ENCODE assay signal across 17 cellular contexts in the genomic region with DNA sequence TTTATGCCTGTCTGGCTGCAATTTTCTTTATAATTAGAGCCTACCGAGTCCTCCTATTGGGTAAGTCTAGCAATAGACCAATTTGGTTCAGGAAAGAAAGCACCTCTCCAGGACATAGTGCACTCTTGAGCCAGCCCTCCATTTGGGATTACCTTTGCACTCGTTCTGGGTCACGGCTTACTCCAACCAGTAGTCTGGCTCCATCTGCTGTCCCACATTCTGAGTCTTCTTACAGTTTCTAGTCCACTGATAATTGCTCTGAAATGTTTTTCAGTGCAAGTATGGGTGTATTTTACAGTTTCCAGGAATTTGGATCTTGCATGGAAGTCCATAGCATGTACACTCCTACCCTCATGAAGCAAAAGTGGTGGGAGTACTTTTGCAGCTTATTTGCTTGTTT. TPM values are rescaled to one million over a fixed set of nuclear protein-coding genes. Genes with fewer than 3 reads are reported as not detected.
DNase-seq lines count a peak whose midpoint lies in the region; ATAC-seq, FAIRE-seq and TF ChIP-seq lines count a peak whose summit lies in the region.
"Had no signal": no experiment of that assay in that cellular context is flagged by ENCODE, and none has a peak within 500 bp of the region (broad histone marks: within the 10 kb centered on the region; RNA-seq: fewer than 3 reads in every experiment).

No MANE protein-coding gene starts in this region.

- H3K4me2 ChIP-seq in GM23338: no peak overlapping the region

- H3F3A ChIP-seq in GM23338 (replicated peaks; ENCODE audit: low read depth): no peaks in the 10 kb centered on the region

- no peaks in the 10 kb centered on the region for H3K36me3 Mint-ChIP-seq in GM23338 (ENCODE audit: low read depth)

- peaks cover 2% of the 10 kb centered on the region; the same call in 1 of the 2 replicates for H3K4me1 ChIP-seq in GM23338 (ENCODE audit: insufficient read depth)
- no peaks in the 10 kb centered on the region for H3K4me1 ChIP-seq in pancreas
- H3K4me1 ChIP-seq: psoas muscle had no signal

- DNase-seq in GM23338 (ENCODE audit: low spot score): peak; percentile 5
- peak; percentile 23 for DNase-seq in OCI-M1 (lab: John Stamatoyannopoulos, UW)
- peak; percentile 9 for DNase-seq in fibroblast of mammary gland (ENCODE audit: low read depth)
- no peak for DNase-seq in pancreas
- no peak for DNase-seq in RCC 7860 (ENCODE audit: low spot score)
- no peak for DNase-seq in activated CD8-positive, alpha-beta memory T cell treated with anti-CD3 and anti-CD28 coated beads, Interleukin-2, amount 50 U/mL, for 4 hours
- DNase-seq: activated gamma-delta T cell treated with Interleukin-2 at 50 U/mL for 16 hours; aorta; EL; left colon; NCI-H1930; NCI-H69; psoas muscle; stimulated activated CD4-positive, alpha-beta T cell treated with anti-CD3 and anti-CD28 coated beads, Interleukin-12 subunit alpha, Interleukin-12 subunit beta, amount 100 ng/mL, for 4 hours had no signal

- peaks cover 5% of the 10 kb centered on the region; the same call in 2 of the 3 replicates for H3K9me3 Mint-ChIP-seq in GM23338

- H3K27ac ChIP-seq in GM23338 (ENCODE audit: low read depth): no peak overlapping the region
- no peak overlapping the region for H3K27ac ChIP-seq in pancreas
- H3K27ac ChIP-seq: psoas muscle had no signal

- peak; percentile 13 for FAIRE-seq in pancreas (lab: Jason Lieb, UNC)
- FAIRE-seq in RCC 7860 (lab: Jason Lieb, UNC): no peak

- no peaks in the 10 kb centered on the region for H3K36me3 ChIP-seq in GM23338 (ENCODE audit: insufficient read depth)
- H3K36me3 ChIP-seq in pancreas: no peaks in the 10 kb centered on the region

- H3K27me3 ChIP-seq in GM23338 (ENCODE audit: insufficient read depth) (no peaks in the 10 kb centered on the region), pancreas (peaks cover 0 to 26% (median 3%) of the 10 kb centered on the region in 4 donors)

- ATAC-seq in GM23338 (no peak), pancreas (peak in 1 of 4 donors; percentile 29), GM19328 (IDR thresholded peaks at IDR 0.05; ENCODE audit: unreplicated experiment) (no peak)
- ATAC-seq: activated CD4-positive, CD25-positive, alpha-beta regulatory T cell treated with anti-CD3 and anti-CD28 coated beads, Interleukin-2, amount 50 U/mL, for 24 hours; esophagus mucosa; left colon; psoas muscle had no signal

- H4K20me1 ChIP-seq in GM23338 (replicated peaks; ENCODE audit: insufficient read depth): no peaks in the 10 kb centered on the region

- no peak overlapping the region for H3K27ac Mint-ChIP-seq in GM23338

- no peak overlapping the region for H3K4me3 Mint-ChIP-seq in GM23338

- no peak overlapping the region for H2AFZ ChIP-seq in GM23338

- H3K9me2 ChIP-seq in GM23338 (ENCODE audit: insufficient read depth): no peaks in the 10 kb centered on the region

- intact Hi-C loops in pancreas (cut with DNase I): no loop called here

- H3K4me3 ChIP-seq in GM23338: no peak overlapping the region
- no peak overlapping the region for H3K4me3 ChIP-seq in fibroblast of mammary gland (ENCODE audit: control insufficient read depth, low read depth, low read length)
- H3K4me3 ChIP-seq in pancreas: no peak overlapping the region
- H3K4me3 ChIP-seq: psoas muscle had no signal

- H3K9me3 ChIP-seq in pancreas: no peaks in the 10 kb centered on the region
- H3K9me3 ChIP-seq: psoas muscle had no signal

- peaks cover 4% of the 10 kb centered on the region; the same call in 1 of the 3 replicates for H3K4me1 Mint-ChIP-seq in GM23338

- TF ChIP-seq CTCF in GM23338 (conservative IDR thresholded peaks at IDR 0.05; ENCODE audit: low read depth in 2 of 2): peak in 1 of 2 experiments; percentile 37; a peak in 2 of 4 replicates
- TF ChIP-seq CTCF in fibroblast of mammary gland (conservative IDR thresholded peaks at IDR 0.05; ENCODE audit: control insufficient read depth, insufficient read depth, low read depth, low read length): no peak
- no peak for TF ChIP-seq CTCF in pancreas (IDR thresholded peaks at IDR 0.05)

- WGBS in pancreas, 2 donors: 27 to 41% methylated on average over 3 of the region's 3 CpGs

- H3K79me2 ChIP-seq in GM23338 (replicated peaks; ENCODE audit: insufficient read depth): no peaks in the 10 kb centered on the region

- H3K27me3 Mint-ChIP-seq in GM23338 (ENCODE audit: insufficient read depth, low read depth, poor library complexity): peaks cover 4% of the 10 kb centered on the region

TF ChIP-seq in GM23338, 12 proteins besides CTCF, POLR2A, EP300 and RAD21:
- TF ChIP-seq, protein P1, sequence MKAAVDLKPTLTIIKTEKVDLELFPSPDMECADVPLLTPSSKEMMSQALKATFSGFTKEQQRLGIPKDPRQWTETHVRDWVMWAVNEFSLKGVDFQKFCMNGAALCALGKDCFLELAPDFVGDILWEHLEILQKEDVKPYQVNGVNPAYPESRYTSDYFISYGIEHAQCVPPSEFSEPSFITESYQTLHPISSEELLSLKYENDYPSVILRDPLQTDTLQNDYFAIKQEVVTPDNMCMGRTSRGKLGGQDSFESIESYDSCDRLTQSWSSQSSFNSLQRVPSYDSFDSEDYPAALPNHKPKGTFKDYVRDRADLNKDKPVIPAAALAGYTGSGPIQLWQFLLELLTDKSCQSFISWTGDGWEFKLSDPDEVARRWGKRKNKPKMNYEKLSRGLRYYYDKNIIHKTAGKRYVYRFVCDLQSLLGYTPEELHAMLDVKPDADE (IDR thresholded peaks at IDR 0.05): no peak
- TF ChIP-seq NANOG (IDR thresholded peaks at IDR 0.05; ENCODE audit: borderline replicate concordance) (no peak), ZNF114 (CRISPR knock-in tag; IDR thresholded peaks at IDR 0.05) (no peak), ZNF331 (CRISPR knock-in tag; IDR thresholded peaks at IDR 0.05; ENCODE audit: low read depth) (no peak), EZH2 (IDR thresholded peaks at IDR 0.05; ENCODE audit: low read depth, unreplicated experiment) (no peak)
- TF ChIP-seq, protein P2, sequence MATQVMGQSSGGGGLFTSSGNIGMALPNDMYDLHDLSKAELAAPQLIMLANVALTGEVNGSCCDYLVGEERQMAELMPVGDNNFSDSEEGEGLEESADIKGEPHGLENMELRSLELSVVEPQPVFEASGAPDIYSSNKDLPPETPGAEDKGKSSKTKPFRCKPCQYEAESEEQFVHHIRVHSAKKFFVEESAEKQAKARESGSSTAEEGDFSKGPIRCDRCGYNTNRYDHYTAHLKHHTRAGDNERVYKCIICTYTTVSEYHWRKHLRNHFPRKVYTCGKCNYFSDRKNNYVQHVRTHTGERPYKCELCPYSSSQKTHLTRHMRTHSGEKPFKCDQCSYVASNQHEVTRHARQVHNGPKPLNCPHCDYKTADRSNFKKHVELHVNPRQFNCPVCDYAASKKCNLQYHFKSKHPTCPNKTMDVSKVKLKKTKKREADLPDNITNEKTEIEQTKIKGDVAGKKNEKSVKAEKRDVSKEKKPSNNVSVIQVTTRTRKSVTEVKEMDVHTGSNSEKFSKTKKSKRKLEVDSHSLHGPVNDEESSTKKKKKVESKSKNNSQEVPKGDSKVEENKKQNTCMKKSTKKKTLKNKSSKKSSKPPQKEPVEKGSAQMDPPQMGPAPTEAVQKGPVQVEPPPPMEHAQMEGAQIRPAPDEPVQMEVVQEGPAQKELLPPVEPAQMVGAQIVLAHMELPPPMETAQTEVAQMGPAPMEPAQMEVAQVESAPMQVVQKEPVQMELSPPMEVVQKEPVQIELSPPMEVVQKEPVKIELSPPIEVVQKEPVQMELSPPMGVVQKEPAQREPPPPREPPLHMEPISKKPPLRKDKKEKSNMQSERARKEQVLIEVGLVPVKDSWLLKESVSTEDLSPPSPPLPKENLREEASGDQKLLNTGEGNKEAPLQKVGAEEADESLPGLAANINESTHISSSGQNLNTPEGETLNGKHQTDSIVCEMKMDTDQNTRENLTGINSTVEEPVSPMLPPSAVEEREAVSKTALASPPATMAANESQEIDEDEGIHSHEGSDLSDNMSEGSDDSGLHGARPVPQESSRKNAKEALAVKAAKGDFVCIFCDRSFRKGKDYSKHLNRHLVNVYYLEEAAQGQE (IDR thresholded peaks at IDR 0.05; ENCODE audit: unreplicated experiment): no peak

RNA-seq across cellular contexts. Expression of a gene that starts 34.8 kb away (rescaled TPM):
- 4.7 and 5.5 TPM in 2 replicates for total RNA-seq in GM23338 (2014; rRNA removed; shearing (Covaris generic))
- polyA plus RNA-seq in GM23338 (2016; fragmentation: Nextera tagmentation; extraction: Ambion mirVana): 2.8 and 3.5 TPM in 2 replicates
- 1 to 10 TPM in 5 of 6 donors, under 1 TPM in 1; 0.69 to 1.9 (median 1.3) TPM for total RNA-seq in pancreas
- 1 to 10 TPM in 1 of 2 donors, under 1 TPM in 1; 0.65 to 2.2 TPM for polyA plus RNA-seq in pancreas

Comparison
In these comparisons a context has a peak if more than half of its experiments do, and no peak if none do; other contexts are left out.
1. DNase-seq: peak in GM23338 (single experiment), OCI-M1 (single experiment) and fibroblast of mammary gland (single experiment); none in pancreas (0 of 6), RCC 7860 (single experiment) and activated CD8-positive, alpha-beta memory T cell treated with anti-CD3 and anti-CD28 coated beads, Interleukin-2, amount 50 U/mL, for 4 hours (single experiment).